Comparison of ENCODE assay signal across 20 cellular contexts in the genomic region with DNA sequence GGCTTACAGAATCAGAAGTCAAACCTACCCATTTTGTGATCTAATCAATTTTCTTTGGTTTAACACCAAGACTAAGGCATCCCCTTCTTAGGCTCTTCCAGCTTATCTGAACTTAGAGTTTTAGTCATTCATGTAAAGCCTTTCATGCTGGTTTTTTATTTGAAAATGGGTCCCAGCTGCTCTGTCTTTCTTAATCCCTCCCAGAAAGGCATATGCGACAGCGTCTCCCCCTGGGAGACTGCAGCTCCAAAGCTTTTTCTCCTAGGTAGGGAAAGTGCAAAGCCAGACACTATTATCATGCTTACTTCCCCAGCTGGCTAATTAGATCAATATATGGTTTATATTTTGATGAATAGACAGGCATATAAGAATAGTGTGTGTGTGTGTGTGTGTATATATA.
DNase-seq lines count a peak whose midpoint lies in the region; ATAC-seq and TF ChIP-seq lines count a peak whose summit lies in the region.
"Had no signal": no experiment of that assay in that cellular context is flagged by ENCODE, and none has a peak within 500 bp of the region (broad histone marks: within the 10 kb centered on the region; RNA-seq: fewer than 3 reads in every experiment).

No MANE protein-coding gene starts in this region.

- no peaks in the 10 kb centered on the region for H3K36me3 Mint-ChIP-seq in glutamatergic neuron (ENCODE audit: unreplicated experiment)
- H3K36me3 Mint-ChIP-seq: CD4-positive, alpha-beta memory T cell had no signal

- no peak for ATAC-seq in sciatic nerve
- ATAC-seq: GM12878 had no signal

- H3K4me3 Mint-ChIP-seq in glutamatergic neuron (ENCODE audit: unreplicated experiment): peak overlapping the region; percentile 69
- H3K4me3 Mint-ChIP-seq: CD4-positive, alpha-beta memory T cell had no signal

- no peaks in the 10 kb centered on the region for H3K9me3 ChIP-seq in vagina

- H3K36me3 ChIP-seq in vagina: no peaks in the 10 kb centered on the region

- DNase-seq in NCI-H748 (lab: John Stamatoyannopoulos, UW; ENCODE audit: unreplicated experiment) (peak; percentile 25), NCI-H748 treated with DMSO at 0.1 percent for 48 hours (lab: John Stamatoyannopoulos, UW) (no peak), NCI-H82 treated with DMSO at 0.1 percent for 48 hours (lab: John Stamatoyannopoulos, UW; ENCODE audit: unreplicated experiment) (peak; percentile 69), glutamatergic neuron (peak; percentile 50), retina (peak; percentile 45), dermis blood vessel endothelial cell (no peak), sciatic nerve (ENCODE audit: low spot score) (no peak), vagina (ENCODE audit: extremely low spot score in 2 of 2) (no peak)
- DNase-seq: CD4-positive, alpha-beta memory T cell; DMS53; EL; GM23248; MM.1S; NCI-H1092; NCI-H1436 treated with DMSO at 0.1 percent for 48 hours; NCI-H2029 treated with DMSO at 0.1 percent for 48 hours; NCI-H510A treated with DMSO at 0.1 percent for 48 hours; PC-9 had no signal

- peaks cover 18% of the 10 kb centered on the region for H3K4me1 Mint-ChIP-seq in glutamatergic neuron (ENCODE audit: low read depth, unreplicated experiment)
- H3K4me1 Mint-ChIP-seq: CD4-positive, alpha-beta memory T cell had no signal

- no peak for TF ChIP-seq POLR2A in vagina (IDR thresholded peaks at IDR 0.05)

- H3K4me3 ChIP-seq in vagina: no peak overlapping the region
- H3K4me3 ChIP-seq: GM12878, GM23248, PC-9 had no signal

- H3K4me1 ChIP-seq in vagina: no peaks in the 10 kb centered on the region

- no peaks in the 10 kb centered on the region for H3K9me3 Mint-ChIP-seq in glutamatergic neuron (ENCODE audit: unreplicated experiment)

- no peaks in the 10 kb centered on the region for H3K27me3 ChIP-seq in vagina

- intact Hi-C loops in sciatic nerve (cut with DNase I) (no loop called here), vagina (cut with DNase I) (no loop called here)

- peaks cover 2% of the 10 kb centered on the region for H3K27me3 Mint-ChIP-seq in glutamatergic neuron (ENCODE audit: unreplicated experiment)
- H3K27me3 Mint-ChIP-seq: CD4-positive, alpha-beta memory T cell had no signal

- TF ChIP-seq CTCF in glutamatergic neuron (IDR thresholded peaks at IDR 0.05; ENCODE audit: partially characterized antibody, unreplicated experiment) (no peak), vagina (IDR thresholded peaks at IDR 0.05) (no peak)

- H3K27ac Mint-ChIP-seq in glutamatergic neuron (ENCODE audit: unreplicated experiment): peak overlapping the region; percentile 97
- H3K27ac Mint-ChIP-seq: CD4-positive, alpha-beta memory T cell had no signal

- H3K27ac ChIP-seq in vagina: no peak overlapping the region
- H3K27ac ChIP-seq: GM23248, PC-9, RWPE1 had no signal

Comparison
In these comparisons a context has a peak if more than half of its experiments do, and no peak if none do; other contexts are left out.
1. DNase-seq: peak in NCI-H748 (single experiment), NCI-H82 treated with DMSO at 0.1 percent for 48 hours (single experiment), glutamatergic neuron (single experiment) and retina (single experiment); none in NCI-H748 treated with DMSO at 0.1 percent for 48 hours (single experiment), dermis blood vessel endothelial cell (single experiment), sciatic nerve (single experiment) and vagina (0 of 2).